ENCODE assay signal across 8 cellular contexts in genomic region chr6:107113460-107114212, GRCh38. TPM values are rescaled to one million over a fixed set of nuclear protein-coding genes. Genes with fewer than 3 reads are reported as not detected.
A peak's percentile ranks its signal among the peaks of the same experiment; 100 is the strongest.
DNase-seq lines count a peak whose midpoint lies in the region; ATAC-seq, FAIRE-seq and TF ChIP-seq lines count a peak whose summit lies in the region.

No MANE protein-coding gene starts in this region.

- TF ChIP-seq RAD21 in K562 (CRISPR knock-in tag; conservative IDR thresholded peaks at IDR 0.05 in 1 of 2, IDR thresholded peaks at IDR 0.05 in 1 of 2), result no peak

- peak overlapping the region; percentile 96 for H2AFZ ChIP-seq in K562 (ENCODE audit: low read depth, low read length)

- 29% methylated on average over 16 of the region's 17 CpGs for WGBS in K562 (ENCODE audit: insufficient coverage, low coverage, missing lambda C conversion rate)
- 37 to 38% methylated on average over 17 of the region's 17 CpGs for WGBS in lower leg skin, 2 donors
- WGBS in tibial nerve, 2 donors, result 28 to 33% methylated on average over 17 of the region's 17 CpGs

- CTCF ChIA-PET in K562 (lab: Yijun Ruan, JAX; ENCODE audit: low intra/inter-chr PET ratio), result interaction anchor here (1.6 kb wide), 1 partner anchor 85 kb away, joined by 4 read pairs; the partner anchor contains the start of gene MTRES1

- POLR2A ChIA-PET in K562 (lab: Yijun Ruan, JAX), result interaction anchor here (0.6 to 0.7 kb wide), 4 partner anchors 27 to 778 kb away, joined by 3 to 4 read pairs (median 4); no protein-coding TSS in a partner anchor

- TSS peak; percentile 61 for BruUV-seq in K562 (replicated peaks; lab: Mats Ljungman, UMichigan)

- DNase-seq in LNCaP clone FGC (ENCODE audit: low read depth) (no peak), K562 (ENCODE audit: extremely low read depth in 1 of 4, low spot score in 3 of 4) (peak in 1 of 4 experiments; percentile 24), lower leg skin (ENCODE audit: low spot score in 2 of 2) (peak; percentile 20 to 83), tibial nerve (ENCODE audit: low spot score in 2 of 2) (no peak), RCC 7860 (ENCODE audit: low spot score) (no peak), kidney glomerular epithelial cell (lab: John Stamatoyannopoulos, UW) (no peak)

- H3K36me3 ChIP-seq in K562 (ENCODE audit: control insufficient read depth, insufficient read depth, low read length), result no peaks in the 10 kb centered on the region
- H3K36me3 ChIP-seq in tibial nerve, result no peaks in the 10 kb centered on the region

- peak overlapping the region; percentile 75 for H3K27ac ChIP-seq in C4-2B
- H3K27ac ChIP-seq in K562 (ENCODE audit: extremely low read depth, low read depth, low read length), result peak overlapping the region; percentile 85
- peak overlapping the region in 3 of 4 donors; percentile 50 to 78 (median 61) for H3K27ac ChIP-seq in tibial nerve

- no peak for TF ChIP-seq EP300 in K562 (IDR thresholded peaks at IDR 0.05; ENCODE audit: low read length)
- TF ChIP-seq EP300 in tibial nerve (IDR thresholded peaks at IDR 0.05), result no peak

- peak overlapping the region; percentile 80 to 94 for H3K9ac ChIP-seq in K562 (ENCODE audit: insufficient read depth in 1 of 2, low read depth in 2 of 2, low read length in 2 of 2)

- TF ChIP-seq CTCF in C4-2B (conservative IDR thresholded peaks at IDR 0.05) (no peak), LNCaP clone FGC (IDR thresholded peaks at IDR 0.05; ENCODE audit: control insufficient read depth, extremely low read depth, insufficient read depth) (no peak), K562 (IDR thresholded peaks at IDR 0.05 in 2 of 3, conservative IDR thresholded peaks at IDR 0.05 in 1 of 3; ENCODE audit: insufficient read depth in 2 of 3, low read depth in 1 of 3, low read length in 3 of 3) (no peak), lower leg skin (IDR thresholded peaks at IDR 0.05) (no peak), tibial nerve (IDR thresholded peaks at IDR 0.05) (no peak)

- no peaks in the 10 kb centered on the region for H3K9me1 ChIP-seq in K562 (ENCODE audit: control insufficient read depth, insufficient read depth, low read length)

- peak overlapping the region; percentile 48 for H3K4me3 ChIP-seq in LNCaP clone FGC (ENCODE audit: low read depth, low read length)
- peak overlapping the region; percentile 58 for H3K4me3 ChIP-seq in K562
- H3K4me3 ChIP-seq in lower leg skin (ENCODE audit: low read depth, poor library complexity, severe bottlenecking), result no peak overlapping the region
- peak overlapping the region; percentile 47 to 86 (median 68) for H3K4me3 ChIP-seq in tibial nerve

- in situ Hi-C loops in K562 (cut with MboI), result no loop called here

- peak overlapping the region; percentile 83 for H3K4me2 ChIP-seq in K562 (ENCODE audit: insufficient read depth, low read length)

- peaks cover 10% of the 10 kb centered on the region for H3K79me2 ChIP-seq in K562 (ENCODE audit: control insufficient read depth, insufficient read depth, low read length)

- ATAC-seq in K562 (no peak), GM21390 (IDR thresholded peaks at IDR 0.05; ENCODE audit: unreplicated experiment) (no peak)

- FAIRE-seq in K562 (lab: Jason Lieb, UNC), result peak; percentile 64
- FAIRE-seq in RCC 7860 (lab: Jason Lieb, UNC), result no peak

- intact Hi-C loops in K562 (cut with micrococcal nuclease), result loop anchor here (1.0 to 10.0 kb wide), 3 partner anchors 36 to 789 kb away; partner anchors contain the start of genes ATG5 and MTRES1
- intact Hi-C loops in lower leg skin (cut with DNase I; ENCODE audit: low total_unique reads), result no loop called here

- H3K27me3 ChIP-seq in K562 (ENCODE audit: control insufficient read depth in 2 of 2, insufficient read depth in 2 of 2, low read length in 2 of 2), result no peaks in the 10 kb centered on the region
- no peaks in the 10 kb centered on the region for H3K27me3 ChIP-seq in tibial nerve

- H4K20me1 ChIP-seq in K562 (replicated peaks; ENCODE audit: control insufficient read depth, insufficient read depth, low read length), result no peaks in the 10 kb centered on the region

- TF ChIP-seq POLR2A in K562 (conservative IDR thresholded peaks at IDR 0.05) (no peak), lower leg skin (IDR thresholded peaks at IDR 0.05) (no peak), tibial nerve (IDR thresholded peaks at IDR 0.05) (no peak)

- H3K4me1 ChIP-seq in K562 (replicated peaks in 1 of 2; ENCODE audit: control insufficient read depth in 2 of 2, insufficient read depth in 2 of 2, low read length in 2 of 2) (peaks cover 18 to 27% of the 10 kb centered on the region in 2 experiments), tibial nerve (peaks cover 0 to 21% (median 11%) of the 10 kb centered on the region in 4 donors)

- H3K9me3 ChIP-seq in K562 (replicated peaks; ENCODE audit: control insufficient read depth, insufficient read depth, low read depth, low read length) (no peaks in the 10 kb centered on the region), tibial nerve (no peaks in the 10 kb centered on the region)

TF ChIP-seq in K562, 482 proteins besides CTCF, POLR2A, EP300 and RAD21:
- TF ChIP-seq EP400 (IDR thresholded peaks at IDR 0.05) (peak; percentile 49; the same call in 1 of the 2 replicates), CBX3 (IDR thresholded peaks at IDR 0.05; ENCODE audit: borderline replicate concordance in 1 of 2, low read length in 2 of 2) (no peak), RB1 (IDR thresholded peaks at IDR 0.05; ENCODE audit: low read depth) (no peak), CREB1 (IDR thresholded peaks at IDR 0.05) (0 out of 2 replicates have a peak, but pooled peaks have one; percentile 3), CREB1 (CRISPR knock-in tag; IDR thresholded peaks at IDR 0.05) (no peak), NFIX (CRISPR knock-in tag; IDR thresholded peaks at IDR 0.05; ENCODE audit: low read depth) (peak; percentile 47; the same call in 1 of the 2 replicates), NFIC (IDR thresholded peaks at IDR 0.05) (peak; percentile 88), FOXK2 (conservative IDR thresholded peaks at IDR 0.05 in 1 of 2, IDR thresholded peaks at IDR 0.05 in 1 of 2; ENCODE audit: low read depth in 2 of 2) (peak in 1 of 2 experiments; percentile 40; a peak in 1 of 4 replicates), L3MBTL2 (IDR thresholded peaks at IDR 0.05) (no peak), TRIM25 (IDR thresholded peaks at IDR 0.05; ENCODE audit: borderline replicate concordance) (no peak)

RNA-seq across cellular contexts. Expression of gene BEND3, which starts 1.7 kb away (rescaled TPM):
- 5.7 and 9.5 TPM in 2 replicates for total RNA-seq in K562 (2011; cell fraction: chromatin; rRNA removed; ENCODE audit: low replicate concordance)
- total RNA-seq in K562 (2011; cell fraction: nucleolus; rRNA removed), result 7.0 and 7.8 TPM in 2 replicates
- 5.8 and 6.0 TPM in 2 replicates for total RNA-seq in K562 (2011; cell fraction: nucleoplasm; rRNA removed)
- 3.6 and 4.2 TPM in 2 replicates for total RNA-seq in K562 (2014; rRNA removed)
- 3.6 and 4.0 TPM in 2 replicates for total RNA-seq in K562 (2014; rRNA removed; fragmentation: Illumina TruSeq; extraction: Trizol)
- 4.7 TPM in 2 replicates for total RNA-seq in K562 (2015; rRNA removed; fragmentation: Illumina TruSeq; extraction: Trizol)
- 7.4 and 8.4 TPM in 2 replicates for total RNA-seq in K562 (2021)
- polyA plus RNA-seq in K562 (2011; rRNA removed), result 1.9 and 2.4 TPM in 2 replicates
- polyA plus RNA-seq in K562 (2011; cell fraction: cytosol; rRNA removed), result 2.0 and 3.0 TPM in 2 replicates
- polyA plus RNA-seq in K562 (2011; cell fraction: nucleus; rRNA removed), result 2.9 and 4.6 TPM in 2 replicates
- polyA plus RNA-seq in K562 (2012), result 1.6 and 3.1 TPM in 2 replicates
- polyA plus RNA-seq in K562 (2014; fragmentation: Illumina TruSeq; extraction: Trizol), result 3.3 and 3.8 TPM in 2 replicates
- polyA plus RNA-seq in K562 (2014; fragmentation: Nextera tagmentation; extraction: Ambion mirVana), result 1 to 10 TPM in 1 of 2 experiments, under 1 TPM in 1; 0.64 to 1.6 TPM
- polyA plus RNA-seq in K562 (2014; rRNA removed), result 2.5 and 3.5 TPM in 2 replicates
- 4.6 and 7.4 TPM in 2 replicates for polyA minus RNA-seq in K562 (2011; rRNA and poly(A)+ RNA removed)
- 5.6 and 6.8 TPM in 2 replicates for polyA minus RNA-seq in K562 (2011; cell fraction: cytosol; rRNA and poly(A)+ RNA removed)
- polyA minus RNA-seq in K562 (2011; cell fraction: nucleus; rRNA and poly(A)+ RNA removed), result 3.2 and 3.4 TPM in 2 replicates
- total RNA-seq in lower leg skin, result 1 to 10 TPM; 1.1 to 1.8 (median 1.4) TPM
- 1 to 10 TPM; 1.3 to 2.7 (median 2.2) TPM for total RNA-seq in tibial nerve

Comparison
In these comparisons a context has a peak if more than half of its experiments do, and no peak if none do; other contexts are left out.
1. DNase-seq: peak in lower leg skin (2 of 2); none in LNCaP clone FGC (single experiment), tibial nerve (0 of 2), RCC 7860 (single experiment) and kidney glomerular epithelial cell (single experiment).
2. Peak in every context shown above with its lines, with median percentiles within 50 percentile points of each other: H3K27ac ChIP-seq.